In the genomic region with DNA sequence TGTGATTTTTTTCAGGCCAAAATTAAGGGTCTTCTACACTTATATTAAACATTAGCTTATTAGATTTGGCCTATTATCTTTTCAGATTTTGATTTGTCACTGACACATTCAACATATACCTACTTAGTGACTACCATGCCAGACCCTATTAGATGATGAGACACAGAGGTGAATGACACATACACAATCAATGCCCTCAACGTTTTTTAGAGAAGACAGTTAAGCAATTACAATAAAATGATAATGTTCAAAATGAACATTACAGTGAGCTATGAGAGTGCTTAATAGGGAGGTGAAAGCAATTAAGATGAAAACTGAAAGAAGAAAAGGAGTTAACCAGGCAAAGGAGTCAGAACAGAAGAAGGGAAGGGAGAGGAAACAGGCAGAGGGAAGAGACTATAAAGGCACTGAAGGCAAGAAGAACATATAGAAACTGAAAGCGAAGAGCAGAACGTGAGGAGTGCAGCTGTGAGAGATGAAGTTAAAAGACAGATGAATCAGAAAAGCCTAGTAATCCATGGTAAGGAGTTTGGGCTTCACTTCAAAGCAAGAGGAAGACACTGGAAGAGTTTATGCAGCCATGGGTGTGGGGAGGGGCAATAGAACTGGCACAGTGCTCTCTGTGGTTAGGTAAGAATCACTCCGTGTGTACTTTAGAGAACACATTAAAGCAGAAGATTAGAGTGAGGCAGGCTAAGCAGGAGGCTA, we compare ENCODE assay signal across 7 cellular contexts.
DNase-seq lines count a peak whose midpoint lies in the region; ATAC-seq, FAIRE-seq and TF ChIP-seq lines count a peak whose summit lies in the region.

No MANE protein-coding gene starts in this region.

- no peak for FAIRE-seq in GM12878 (lab: Jason Lieb, UNC)

- no peak for TF ChIP-seq RAD21 in GM12878 (IDR thresholded peaks at IDR 0.05; ENCODE audit: insufficient read depth, low read depth, low read length)

- H3K9ac ChIP-seq in GM12878 (ENCODE audit: control insufficient read depth, insufficient read depth, low read length): peak overlapping the region; percentile 28; the same call in 1 of the 2 replicates
- no peak overlapping the region for H3K9ac ChIP-seq in colonic mucosa (ENCODE audit: low read depth in 2 of 2, low read length in 2 of 2)

- peak; percentile 60 for DNase-seq in H4 (ENCODE audit: low spot score)
- peak; percentile 86 for DNase-seq in M059J (ENCODE audit: low read depth)
- peak; percentile 59 for DNase-seq in GM12878 (ENCODE audit: low read depth, low spot score)
- no peak for DNase-seq in NCI-H526 (lab: John Stamatoyannopoulos, UW)
- no peak for DNase-seq in NCI-H526 treated with DMSO at 0.1 percent for 48 hours (lab: John Stamatoyannopoulos, UW)
- DNase-seq in colonic mucosa: no peak

- RAD21 ChIA-PET in GM12878 (lab: Charles Lee; ENCODE audit: unreplicated experiment): interaction anchor here (1.0 to 8.3 kb wide), 8 partner anchors 10 to 238 kb away, joined by 3 to 159 read pairs (median 4); no protein-coding TSS in a partner anchor

- SMC1A ChIA-PET in GM12878 (lab: Charles Lee; ENCODE audit: uncharacterized antibody, unreplicated experiment): interaction anchor here (0.7 to 5.3 kb wide), 13 partner anchors 10 to 708 kb away, joined by 3 to 121 read pairs (median 6); no protein-coding TSS in a partner anchor

- TF ChIP-seq CTCF in GM12878 (IDR thresholded peaks at IDR 0.05 in 2 of 3, conservative IDR thresholded peaks at IDR 0.05 in 1 of 3; ENCODE audit: control insufficient read depth in 2 of 3, extremely low read depth in 1 of 3, insufficient read depth in 1 of 3, low read depth in 3 of 3, low read length in 3 of 3) (no peak), colonic mucosa (IDR thresholded peaks at IDR 0.05) (no peak)

- H3K36me3 ChIP-seq in GM12878 (ENCODE audit: control insufficient read depth in 2 of 2, insufficient read depth in 2 of 2, low read length in 1 of 2) (no peaks in the 10 kb centered on the region), colonic mucosa (no peaks in the 10 kb centered on the region)

- no peaks in the 10 kb centered on the region for H4K20me1 ChIP-seq in GM12878 (ENCODE audit: control insufficient read depth, insufficient read depth)

- POLR2A ChIA-PET in GM12878 (lab: Charles Lee): interaction anchor here (0.9 to 2.6 kb wide), 5 partner anchors 21 to 64 kb away, joined by 3 to 27 read pairs (median 3); no protein-coding TSS in a partner anchor

- peak overlapping the region; percentile 78 for H3K4me2 ChIP-seq in GM12878 (ENCODE audit: control insufficient read depth, insufficient read depth)

- peak overlapping the region; percentile 52 for H2AFZ ChIP-seq in GM12878 (ENCODE audit: control insufficient read depth, low read depth, low read length)

- in situ Hi-C loops in GM12878 (cut with MboI): loop anchor here (10.0 kb wide), 1 partner anchor 761 kb away; no protein-coding TSS in a partner anchor

- H3K9me3 ChIP-seq in GM12878 (replicated peaks; ENCODE audit: control insufficient read depth, insufficient read depth, low read length): no peaks in the 10 kb centered on the region
- H3K9me3 ChIP-seq in colonic mucosa: no peaks in the 10 kb centered on the region

- CTCF ChIA-PET in GM12878 (lab: Yijun Ruan, JAX): interaction anchor here (0.6 to 15.2 kb wide), 12 partner anchors 10 to 764 kb away, joined by 3 to 173 read pairs (median 4); no protein-coding TSS in a partner anchor

- peak; percentile 87 for ATAC-seq in GM18505 (IDR thresholded peaks at IDR 0.05; ENCODE audit: unreplicated experiment)
- peak; percentile 88 for ATAC-seq in GM12878

- H3K27me3 ChIP-seq in GM12878 (replicated peaks in 1 of 2; ENCODE audit: control insufficient read depth in 2 of 2, insufficient read depth in 2 of 2, low read length in 1 of 2) (no peaks in the 10 kb centered on the region), colonic mucosa (no peaks in the 10 kb centered on the region)

- peaks cover 1% of the 10 kb centered on the region for H3K79me2 ChIP-seq in GM12878 (ENCODE audit: control insufficient read depth, insufficient read depth, low read length)

- intact Hi-C loops in GM12878 (cut with micrococcal nuclease; ENCODE audit: unreplicated experiment): loop anchor here (1.0 to 10.0 kb wide), 4 partner anchors 60 to 399 kb away; partner anchors contain the start of gene ZNF827
- intact Hi-C loops in colonic mucosa (cut with DNase I): loop anchor here (5.0 kb wide), 1 partner anchor 241 kb away; no protein-coding TSS in a partner anchor

- H3K4me1 ChIP-seq in GM12878 (ENCODE audit: control insufficient read depth, insufficient read depth, low read length) (peaks cover 13% of the 10 kb centered on the region; the same call in 1 of the 2 replicates), colonic mucosa (peaks cover 5% of the 10 kb centered on the region)

- WGBS in GM12878 (ENCODE audit: insufficient coverage, insufficient replicate concordance, low lambda C conversion rate, missing lambda C conversion rate): 2% methylated on average over 4 of the region's 4 CpGs

- H3K4me3 ChIP-seq in GM12878 (peak overlapping the region; percentile 54), colonic mucosa (no peak overlapping the region)

- H3K27ac ChIP-seq in GM12878 (ENCODE audit: control insufficient read depth, insufficient read depth) (peak overlapping the region; percentile 38), colonic mucosa (no peak overlapping the region)

- TF ChIP-seq POLR2A in GM18505 (IDR thresholded peaks at IDR 0.05; ENCODE audit: borderline replicate concordance, extremely low read depth, insufficient read depth, insufficient read length) (no peak), GM12878 (IDR thresholded peaks at IDR 0.05; ENCODE audit: low read depth, low read length) (no peak)

- BruUV-seq in GM12878 (replicated peaks; lab: Mats Ljungman, UMichigan): no TSS peak

- no peak for TF ChIP-seq EP300 in GM12878 (IDR thresholded peaks at IDR 0.05; ENCODE audit: borderline replicate concordance in 1 of 2, control insufficient read depth in 1 of 2, low read depth in 2 of 2, low read length in 2 of 2)

TF ChIP-seq in GM12878, 131 proteins besides CTCF, POLR2A, EP300 and RAD21 (continues in another document):
- TF ChIP-seq ETV6 (conservative IDR thresholded peaks at IDR 0.05 in 1 of 2, IDR thresholded peaks at IDR 0.05 in 1 of 2; ENCODE audit: borderline replicate concordance in 1 of 2, low read depth in 1 of 2): peak in 1 of 2 experiments; percentile 50; a peak in 1 of 4 replicates
- TF ChIP-seq, protein P1, sequence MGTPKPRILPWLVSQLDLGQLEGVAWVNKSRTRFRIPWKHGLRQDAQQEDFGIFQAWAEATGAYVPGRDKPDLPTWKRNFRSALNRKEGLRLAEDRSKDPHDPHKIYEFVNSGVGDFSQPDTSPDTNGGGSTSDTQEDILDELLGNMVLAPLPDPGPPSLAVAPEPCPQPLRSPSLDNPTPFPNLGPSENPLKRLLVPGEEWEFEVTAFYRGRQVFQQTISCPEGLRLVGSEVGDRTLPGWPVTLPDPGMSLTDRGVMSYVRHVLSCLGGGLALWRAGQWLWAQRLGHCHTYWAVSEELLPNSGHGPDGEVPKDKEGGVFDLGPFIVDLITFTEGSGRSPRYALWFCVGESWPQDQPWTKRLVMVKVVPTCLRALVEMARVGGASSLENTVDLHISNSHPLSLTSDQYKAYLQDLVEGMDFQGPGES (IDR thresholded peaks at IDR 0.05): no peak
- TF ChIP-seq SREBF2 (IDR thresholded peaks at IDR 0.05; ENCODE audit: low read length): no peak
- no peak for TF ChIP-seq ZZZ3 (IDR thresholded peaks at IDR 0.05; ENCODE audit: control insufficient read depth, insufficient read length, low read depth)
- TF ChIP-seq FOXK2 (IDR thresholded peaks at IDR 0.05): no peak
- 0 out of 2 replicates have a peak, but pooled peaks have one; percentile 72 for TF ChIP-seq IRF4 (IDR thresholded peaks at IDR 0.05; ENCODE audit: low read depth, low read length)
- no peak for TF ChIP-seq HDAC6 (IDR thresholded peaks at IDR 0.05; ENCODE audit: unreplicated experiment)
- no peak for TF ChIP-seq SMARCA5 (IDR thresholded peaks at IDR 0.05)
- TF ChIP-seq BHLHE40 (IDR thresholded peaks at IDR 0.05; ENCODE audit: borderline replicate concordance in 1 of 2, low read depth in 2 of 2, low read length in 1 of 2): peak; percentile 90
- TF ChIP-seq NFIC (IDR thresholded peaks at IDR 0.05; ENCODE audit: low read depth, low read length): peak; percentile 44; the same call in 1 of the 2 replicates
- TF ChIP-seq NRF1 (conservative IDR thresholded peaks at IDR 0.05; ENCODE audit: low read depth, low read length): no peak
- TF ChIP-seq MLLT1 (IDR thresholded peaks at IDR 0.05): peak; percentile 59; the same call in 1 of the 2 replicates
- no peak for TF ChIP-seq ESRRA (IDR thresholded peaks at IDR 0.05; ENCODE audit: low read length)
- no peak for TF ChIP-seq ZSCAN29 (IDR thresholded peaks at IDR 0.05)
- TF ChIP-seq PKNOX1 (IDR thresholded peaks at IDR 0.05): peak; percentile 25; the same call in 1 of the 2 replicates
- peak; percentile 53 for TF ChIP-seq IKZF1 (conservative IDR thresholded peaks at IDR 0.05)
- TF ChIP-seq IKZF2 (IDR thresholded peaks at IDR 0.05): peak; percentile 87 to 90
- peak; percentile 79 for TF ChIP-seq MTA2 (IDR thresholded peaks at IDR 0.05; ENCODE audit: low read depth)
- peak; percentile 65 for TF ChIP-seq RUNX3 (IDR thresholded peaks at IDR 0.05; ENCODE audit: low read length)
- no peak for TF ChIP-seq RFX5 (IDR thresholded peaks at IDR 0.05; ENCODE audit: low read depth, low read length)

Comparison
In these comparisons a context has a peak if more than half of its experiments do, and no peak if none do; other contexts are left out.
1. DNase-seq: peak in H4 (single experiment), M059J (single experiment) and GM12878 (single experiment); none in NCI-H526 (0 of 2), NCI-H526 treated with DMSO at 0.1 percent for 48 hours (single experiment) and colonic mucosa (single experiment).